Comparison of ENCODE assay signal across 10 cellular contexts in the genomic region with DNA sequence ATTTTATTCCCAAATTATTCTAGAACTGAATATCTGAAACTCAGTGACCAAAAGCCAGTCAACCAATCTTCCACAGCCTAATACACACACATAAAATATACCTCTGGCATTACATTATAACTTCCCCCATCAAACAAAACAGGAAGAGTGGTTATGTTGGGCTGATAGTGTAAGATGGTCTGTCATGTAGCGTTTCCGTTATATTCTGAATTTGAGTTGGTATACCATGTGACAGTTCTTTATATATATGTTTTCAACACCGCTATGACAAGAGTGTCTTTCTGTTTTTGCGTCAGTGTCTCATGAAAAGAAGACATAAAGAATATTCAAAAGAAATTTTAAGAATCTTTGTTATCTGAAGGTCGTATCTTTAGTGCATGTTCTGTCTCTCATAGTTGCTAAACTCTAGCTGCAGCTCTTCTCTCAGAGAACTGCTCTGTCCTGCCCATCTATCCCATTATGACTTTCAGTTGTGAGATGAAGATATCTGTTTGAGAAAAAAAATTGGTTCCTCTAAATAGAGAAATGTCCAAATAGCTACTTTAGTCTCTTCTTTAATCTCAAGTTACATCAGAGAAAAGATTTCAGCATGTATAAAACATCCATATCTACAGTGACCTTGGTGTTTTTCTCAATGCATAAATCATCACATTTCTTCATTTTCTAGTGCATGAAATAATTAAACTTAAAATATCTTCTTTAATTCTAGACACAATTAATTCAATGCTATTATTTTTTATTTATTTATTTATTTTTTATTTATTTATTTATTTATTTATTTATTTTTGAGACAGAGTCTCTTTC. TPM values are rescaled to one million over a fixed set of nuclear protein-coding genes. Genes with fewer than 3 reads are reported as not detected.
A peak's percentile ranks its signal among the peaks of the same experiment; 100 is the strongest.
DNase-seq lines count a peak whose midpoint lies in the region; ATAC-seq and TF ChIP-seq lines count a peak whose summit lies in the region.
"Had no signal": no experiment of that assay in that cellular context is flagged by ENCODE, and none has a peak within 500 bp of the region (broad histone marks: within the 10 kb centered on the region; RNA-seq: fewer than 3 reads in every experiment).

No MANE protein-coding gene starts in this region.

- DNase-seq in left cardiac atrium, result no peak
- no peak for DNase-seq in right atrium auricular region (ENCODE audit: low spot score)
- no peak for DNase-seq in WTC11 (ENCODE audit: low spot score)
- DNase-seq in upper lobe of left lung, result no peak
- DNase-seq in psoas muscle, result no peak
- no peak for DNase-seq in NCI-H2029 (lab: John Stamatoyannopoulos, UW)
- no peak for DNase-seq in NCI-H226
- DNase-seq: NCI-H446 had no signal

- H3K4me3 ChIP-seq in right atrium auricular region, result no peak overlapping the region
- no peak overlapping the region for H3K4me3 ChIP-seq in upper lobe of left lung
- H3K4me3 ChIP-seq in psoas muscle, result no peak overlapping the region

- ATAC-seq in left cardiac atrium (peak; percentile 53 to 68), HG03039 (IDR thresholded peaks at IDR 0.05; ENCODE audit: unreplicated experiment) (peak; percentile 50), WTC11 (no peak), upper lobe of left lung (ENCODE audit: low FRiP score in 2 of 2) (peak; percentile 51), psoas muscle (no peak)

- H3K4me3 Mint-ChIP-seq in WTC11, result no peak overlapping the region

- TF ChIP-seq CTCF in right atrium auricular region (IDR thresholded peaks at IDR 0.05), result no peak
- no peak for TF ChIP-seq CTCF in WTC11 (IDR thresholded peaks at IDR 0.05)
- no peak for TF ChIP-seq CTCF in upper lobe of left lung (IDR thresholded peaks at IDR 0.05)
- no peak for TF ChIP-seq CTCF in psoas muscle (IDR thresholded peaks at IDR 0.05)

- intact Hi-C loops in left cardiac atrium (cut with DNase I) (no loop called here), psoas muscle (cut with DNase I) (no loop called here)

- no peaks in the 10 kb centered on the region for H3K27me3 ChIP-seq in right atrium auricular region
- no peaks in the 10 kb centered on the region for H3K27me3 ChIP-seq in upper lobe of left lung
- no peaks in the 10 kb centered on the region for H3K27me3 ChIP-seq in psoas muscle (ENCODE audit: insufficient read depth in 3 of 3, low read length in 2 of 3)

- no peak for TF ChIP-seq POLR2A in upper lobe of left lung (IDR thresholded peaks at IDR 0.05)

- H3K27me3 Mint-ChIP-seq in WTC11 (ENCODE audit: low read depth), result no peaks in the 10 kb centered on the region

- no peaks in the 10 kb centered on the region for H3K9me3 Mint-ChIP-seq in WTC11

- H3K4me1 ChIP-seq in right atrium auricular region (no peaks in the 10 kb centered on the region), upper lobe of left lung (no peaks in the 10 kb centered on the region), psoas muscle (peaks cover under 1% of the 10 kb centered on the region)

- 67 to 70% methylated on average over 5 of the region's 5 CpGs for WGBS in upper lobe of left lung, 2 donors
- WGBS in psoas muscle, 3 donors, result 88 to 91% (median 91%) methylated on average over 5 of the region's 5 CpGs

- H3K4me1 Mint-ChIP-seq in WTC11, result no peaks in the 10 kb centered on the region

- H3K27ac Mint-ChIP-seq in WTC11, result no peak overlapping the region

- no peaks in the 10 kb centered on the region for H3K9me3 ChIP-seq in right atrium auricular region
- H3K9me3 ChIP-seq in upper lobe of left lung, result no peaks in the 10 kb centered on the region
- no peaks in the 10 kb centered on the region for H3K9me3 ChIP-seq in psoas muscle

- POLR2A ChIA-PET in WTC11 (lab: Charles Lee), result interaction anchor here (1.6 kb wide), 1 partner anchor 24 kb away, joined by 4 read pairs; a partner anchor contains a TSS

- TF ChIP-seq EP300 in upper lobe of left lung (IDR thresholded peaks at IDR 0.05), result no peak

- CTCF ChIA-PET in WTC11 (lab: Charles Lee), result no interaction called here

- H3K36me3 ChIP-seq in right atrium auricular region (no peaks in the 10 kb centered on the region), upper lobe of left lung (no peaks in the 10 kb centered on the region), psoas muscle (ENCODE audit: insufficient read depth in 1 of 2, low read depth in 1 of 2) (no peaks in the 10 kb centered on the region)

- H3K27ac ChIP-seq in right atrium auricular region (no peak overlapping the region), upper lobe of left lung (no peak overlapping the region), psoas muscle (no peak overlapping the region)
- H3K27ac ChIP-seq: C4-2B had no signal

- no peaks in the 10 kb centered on the region for H3K36me3 Mint-ChIP-seq in WTC11

TF ChIP-seq in WTC11, 78 proteins besides CTCF, POLR2A, EP300 and RAD21:
- TF ChIP-seq ATF1 (CRISPR knock-in tag; IDR thresholded peaks at IDR 0.05) (no peak), HMGA2 (CRISPR knock-in tag; IDR thresholded peaks at IDR 0.05) (peak; percentile 93)

RNA-seq across cellular contexts. Expression of a gene that starts 24.1 kb away (rescaled TPM):
- 10 to 100 TPM; 37.8 to 73.1 TPM for total RNA-seq in left cardiac atrium
- total RNA-seq in right atrium auricular region, result 10 to 100 TPM; 44.3 to 61.4 TPM
- 70.8 to 91.9 TPM (median 76.4 TPM) in 3 replicates for total RNA-seq in WTC11 (2021)
- total RNA-seq in upper lobe of left lung, result 10 to 100 TPM; 39.3 to 80.7 (median 65.1) TPM
- 100 to 1,000 TPM in 3 of 4 donors, 10 to 100 TPM in 1; 67.0 to 140 (median 116) TPM for total RNA-seq in psoas muscle
- 100 to 1,000 TPM in 1 of 3 donors, 10 to 100 TPM in 2; 55.2 to 189 (median 74.4) TPM for polyA plus RNA-seq in psoas muscle

Comparison
In these comparisons a context has a peak if more than half of its experiments do, and no peak if none do; other contexts are left out.
1. ATAC-seq: peak in left cardiac atrium (2 of 2), HG03039 (single experiment) and upper lobe of left lung (2 of 2); none in WTC11 (single experiment) and psoas muscle (0 of 4).